Comparison of ENCODE assay signal across 8 cellular contexts in genomic region chr13:29508130-29508873, GRCh38.
DNase-seq lines count a peak whose midpoint lies in the region; ATAC-seq and TF ChIP-seq lines count a peak whose summit lies in the region.

No MANE protein-coding gene starts in this region.

- peak; percentile 65 for ATAC-seq in CD8-positive, alpha-beta T cell
- peak; percentile 67 for ATAC-seq in GM19438 (IDR thresholded peaks at IDR 0.05; ENCODE audit: low read depth, unreplicated experiment)

- no peaks in the 10 kb centered on the region for H3K9me3 Mint-ChIP-seq in CD8-positive, alpha-beta T cell
- no peaks in the 10 kb centered on the region for H3K9me3 Mint-ChIP-seq in activated T-helper 2 cell treated with anti-CD3 and anti-CD28 coated beads, Interferon-gamma antibody, Interleukin-2, Interleukin-4, amounts not matched to agents 10 μg/mL and 5 μg/mL and 100 μg/mL, durations not matched to agents 14 hours and 24 hours and 36 hours

- H3K27me3 Mint-ChIP-seq in CD8-positive, alpha-beta T cell (ENCODE audit: low read depth) = peaks cover 6% of the 10 kb centered on the region
- peaks cover 3% of the 10 kb centered on the region for H3K27me3 Mint-ChIP-seq in activated T-helper 2 cell treated with anti-CD3 and anti-CD28 coated beads, Interferon-gamma antibody, Interleukin-2, Interleukin-4, amounts not matched to agents 10 μg/mL and 5 μg/mL and 100 μg/mL, durations not matched to agents 14 hours and 24 hours and 36 hours (ENCODE audit: low read depth)

- peak; percentile 83 for TF ChIP-seq CTCF in CD8-positive, alpha-beta T cell (IDR thresholded peaks at IDR 0.05)
- peak; percentile 99 for TF ChIP-seq CTCF in foreskin fibroblast (IDR thresholded peaks at IDR 0.05; ENCODE audit: low read depth, low read length)

- H3K4me3 ChIP-seq in CD8-positive, alpha-beta T cell (ENCODE audit: low read depth, low read length) = no peak overlapping the region
- H3K4me3 ChIP-seq in foreskin fibroblast (ENCODE audit: low read depth in 1 of 2, low read length in 2 of 2) = no peak overlapping the region

- H3K36me3 Mint-ChIP-seq in CD8-positive, alpha-beta T cell = peaks cover 17% of the 10 kb centered on the region
- H3K36me3 Mint-ChIP-seq in activated T-helper 2 cell treated with anti-CD3 and anti-CD28 coated beads, Interferon-gamma antibody, Interleukin-2, Interleukin-4, amounts not matched to agents 10 μg/mL and 5 μg/mL and 100 μg/mL, durations not matched to agents 14 hours and 24 hours and 36 hours (ENCODE audit: low read depth) = peaks cover 25% of the 10 kb centered on the region

- no peaks in the 10 kb centered on the region for H3K4me1 ChIP-seq in CD8-positive, alpha-beta T cell (ENCODE audit: insufficient read depth, low read length)

- H3K27ac ChIP-seq in CD8-positive, alpha-beta T cell (ENCODE audit: low read depth, low read length) = no peak overlapping the region
- no peak overlapping the region for H3K27ac ChIP-seq in substantia nigra (ENCODE audit: low read depth, low read length, poor library complexity, severe bottlenecking)

- no peak overlapping the region for H3K4me3 Mint-ChIP-seq in CD8-positive, alpha-beta T cell
- no peak overlapping the region for H3K4me3 Mint-ChIP-seq in activated T-helper 2 cell treated with anti-CD3 and anti-CD28 coated beads, Interferon-gamma antibody, Interleukin-2, Interleukin-4, amounts not matched to agents 10 μg/mL and 5 μg/mL and 100 μg/mL, durations not matched to agents 14 hours and 24 hours and 36 hours (ENCODE audit: low read depth)

- H3K9me3 ChIP-seq in CD8-positive, alpha-beta T cell (ENCODE audit: low read length) = no peaks in the 10 kb centered on the region

- POLR2A ChIA-PET in CD8-positive, alpha-beta T cell (lab: Charles Lee) = interaction anchor here (1.5 to 1.6 kb wide), 3 partner anchors 9 to 607 kb away, joined by 5 to 7 read pairs (median 7); partner anchors contain the start of gene SLC7A1

- intact Hi-C loops in CD8-positive, alpha-beta T cell (cut with DNase I, micrococcal nuclease) = loop anchor here (1.0 to 5.0 kb wide), 5 partner anchors 200 to 1294 kb away; no protein-coding TSS in a partner anchor
- intact Hi-C loops in activated T-helper 2 cell treated with anti-CD3 and anti-CD28 coated beads, Interferon-gamma antibody, Interleukin-2, Interleukin-4, amounts not matched to agents 10 μg/mL and 5 μg/mL and 100 μg/mL, durations not matched to agents 14 hours and 24 hours and 36 hours (cut with micrococcal nuclease) = loop anchor here (1.0 to 10.0 kb wide), 2 partner anchors 200 to 606 kb away; no protein-coding TSS in a partner anchor

- H3K4me1 Mint-ChIP-seq in CD8-positive, alpha-beta T cell (ENCODE audit: low read depth) = no peaks in the 10 kb centered on the region
- H3K4me1 Mint-ChIP-seq in activated T-helper 2 cell treated with anti-CD3 and anti-CD28 coated beads, Interferon-gamma antibody, Interleukin-2, Interleukin-4, amounts not matched to agents 10 μg/mL and 5 μg/mL and 100 μg/mL, durations not matched to agents 14 hours and 24 hours and 36 hours (ENCODE audit: low read depth) = peaks cover 7% of the 10 kb centered on the region

- CTCF ChIA-PET in CD8-positive, alpha-beta T cell (lab: Charles Lee) = interaction anchor here (0.6 to 8.1 kb wide), 49 partner anchors 10 to 1361 kb away, joined by 3 to 89 read pairs (median 4); no protein-coding TSS in a partner anchor

- no peak overlapping the region for H3K27ac Mint-ChIP-seq in CD8-positive, alpha-beta T cell
- no peak overlapping the region for H3K27ac Mint-ChIP-seq in activated T-helper 2 cell treated with anti-CD3 and anti-CD28 coated beads, Interferon-gamma antibody, Interleukin-2, Interleukin-4, amounts not matched to agents 10 μg/mL and 5 μg/mL and 100 μg/mL, durations not matched to agents 14 hours and 24 hours and 36 hours

- peaks cover 4% of the 10 kb centered on the region for H3K36me3 ChIP-seq in CD8-positive, alpha-beta T cell (ENCODE audit: insufficient read depth, low read length)

- H3K27me3 ChIP-seq in CD8-positive, alpha-beta T cell (ENCODE audit: insufficient read depth, low read length) = no peaks in the 10 kb centered on the region

- DNase-seq in CD8-positive, alpha-beta T cell = peak; percentile 54 to 87 (median 69)
- DNase-seq in Kasumi-1 (lab: John Stamatoyannopoulos, UW) = peak; percentile 9 to 25
- DNase-seq in SHP77 (lab: John Stamatoyannopoulos, UW) = peak; percentile 58 to 75
- DNase-seq in activated T-helper 2 cell treated with anti-CD3 and anti-CD28 coated beads, Interferon-gamma antibody, Interleukin-2, Interleukin-4, amounts not matched to agents 10 μg/mL and 5 μg/mL and 100 μg/mL, durations not matched to agents 14 hours and 24 hours and 36 hours (ENCODE audit: low spot score) = peak; percentile 54
- DNase-seq in foreskin fibroblast = peak; percentile 75 to 93
- peak in 53 of 56 donors; percentile 15 to 92 (median 68) for DNase-seq in nucleus accumbens (lab: John Stamatoyannopoulos, UW)
- peak in 48 of 49 donors; percentile 16 to 88 (median 72) for DNase-seq in substantia nigra (lab: John Stamatoyannopoulos, UW)

Comparison
In these comparisons a context has a peak if more than half of its experiments do, and no peak if none do; other contexts are left out.
1. DNase-seq: peak in every context shown above with its lines; median percentile 84 in foreskin fibroblast; 72 in substantia nigra; 69 in CD8-positive, alpha-beta T cell; 68 in nucleus accumbens; 66 in SHP77; 54 in activated T-helper 2 cell treated with anti-CD3 and anti-CD28 coated beads, Interferon-gamma antibody, Interleukin-2, Interleukin-4, amounts not matched to agents 10 μg/mL and 5 μg/mL and 100 μg/mL, durations not matched to agents 14 hours and 24 hours and 36 hours; 17 in Kasumi-1.